8 cellular contexts compared by ENCODE assay signal in the genomic region with DNA sequence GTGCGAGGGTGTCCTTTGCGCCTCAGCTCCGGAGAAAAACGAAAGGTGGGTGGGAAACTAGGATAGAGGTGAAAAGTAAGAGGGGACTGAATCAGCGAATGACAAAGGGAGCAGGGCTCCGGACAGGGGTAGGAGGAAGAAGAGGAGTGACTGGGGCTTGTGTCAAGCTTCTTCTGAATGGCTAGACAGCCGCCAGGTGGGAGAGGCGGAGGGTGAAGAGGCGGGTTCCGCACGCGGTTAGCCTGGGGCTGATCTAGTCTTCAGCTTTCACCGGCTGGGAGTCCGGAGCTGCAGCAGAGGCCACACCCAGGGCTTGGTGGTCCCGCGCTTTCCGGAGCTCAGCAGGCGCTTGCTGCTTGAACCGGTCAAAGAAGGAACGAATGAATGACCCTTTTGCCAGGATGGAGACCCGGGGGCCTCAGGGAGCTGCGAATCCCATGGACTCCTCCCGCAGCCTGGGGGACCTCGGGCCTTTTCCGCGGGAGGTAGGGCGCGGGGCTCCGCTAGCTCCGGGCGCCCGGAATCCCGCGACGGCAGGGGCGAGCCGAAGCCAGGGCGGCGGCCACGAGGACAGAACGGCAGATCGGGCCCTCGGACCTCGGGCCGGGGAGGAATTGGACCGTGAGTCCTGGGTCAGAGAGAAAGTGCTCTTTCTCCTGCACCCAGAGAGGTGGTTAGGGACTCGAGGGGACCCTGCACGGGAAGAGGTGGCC. TPM values are rescaled to one million over a fixed set of nuclear protein-coding genes. Genes with fewer than 3 reads are reported as not detected.
DNase-seq lines count a peak whose midpoint lies in the region; ATAC-seq and TF ChIP-seq lines count a peak whose summit lies in the region.

A gene (plus strand): TSS at position 256 of the 713 bp plus-strand sequence. CDS start 125 bp downstream, at position 381.

- H3K4me1 Mint-ChIP-seq in Caco-2 (ENCODE audit: low read depth, unreplicated experiment) (peaks cover 9% of the 10 kb centered on the region), mesothelial cell of epicardium (peaks cover 41% of the 10 kb centered on the region)

- no peak for TF ChIP-seq EP300 in transverse colon (IDR thresholded peaks at IDR 0.05; ENCODE audit: low read depth)

- DNase-seq in Caco-2 (peak; percentile 57 to 72), SK-N-DZ (ENCODE audit: low spot score) (peak; percentile 67), dermis microvascular lymphatic vessel endothelial cell (ENCODE audit: low read depth in 2 of 2) (peak; percentile 36 to 79), mesothelial cell of epicardium (ENCODE audit: low spot score in 2 of 2, unreplicated experiment in 2 of 2) (peak; percentile 42 to 60), transverse colon (peak; percentile 76), OCI-M1 (lab: John Stamatoyannopoulos, UW) (no peak)

- H3K36me3 ChIP-seq in Caco-2 (ENCODE audit: control insufficient read depth, insufficient read depth, low read length) (no peaks in the 10 kb centered on the region), transverse colon (no peaks in the 10 kb centered on the region)

- peaks cover 4% of the 10 kb centered on the region for H3K36me3 Mint-ChIP-seq in Caco-2 (ENCODE audit: insufficient read depth, unreplicated experiment)
- H3K36me3 Mint-ChIP-seq in mesothelial cell of epicardium: no peaks in the 10 kb centered on the region

- H3K9me3 ChIP-seq in Caco-2 (no peaks in the 10 kb centered on the region), transverse colon (no peaks in the 10 kb centered on the region)

- H3K4me3 Mint-ChIP-seq in Caco-2 (ENCODE audit: unreplicated experiment): peak within 1 kb of the TSS; percentile 77
- H3K4me3 Mint-ChIP-seq in mesothelial cell of epicardium: peak within 1 kb of the TSS; percentile 78

- TF ChIP-seq CTCF in Caco-2 (IDR thresholded peaks at IDR 0.05; ENCODE audit: insufficient read depth in 1 of 2, low read depth in 1 of 2, low read length in 1 of 2, severe bottlenecking in 1 of 2, unreplicated experiment in 1 of 2) (no peak), mesothelial cell of epicardium (IDR thresholded peaks at IDR 0.05; ENCODE audit: unreplicated experiment) (no peak), transverse colon (IDR thresholded peaks at IDR 0.05) (no peak)

- ATAC-seq in GM19452 (IDR thresholded peaks at IDR 0.05; ENCODE audit: unreplicated experiment): peak; percentile 72
- peak; percentile 86 for ATAC-seq in HG03432 (IDR thresholded peaks at IDR 0.05; ENCODE audit: unreplicated experiment)

- 1 to 2% methylated on average over 18 to 46 of the region's 48 CpGs for whole genome bisulfite sequencing in transverse colon (ENCODE audit: low coverage in 1 of 2), 2 donors

- peak within 1 kb of the TSS; percentile 14 to 68 (median 59) for H3K27ac ChIP-seq in transverse colon

- BruUV-seq in Caco-2 (replicated peaks; lab: Mats Ljungman, UMichigan): no TSS peak

- H3K27me3 Mint-ChIP-seq in Caco-2 (ENCODE audit: insufficient read depth, unreplicated experiment) (no peaks in the 10 kb centered on the region), mesothelial cell of epicardium (ENCODE audit: low read depth) (peaks cover 22% of the 10 kb centered on the region)

- TF ChIP-seq POLR2A in transverse colon (IDR thresholded peaks at IDR 0.05): peak; percentile 42

- CTCF ChIA-PET in Caco-2 (lab: Charles Lee): interaction anchor here (0.7 to 1.0 kb wide), 2 partner anchors 18 to 1980 kb away, joined by 3 to 4 read pairs; no protein-coding TSS in a partner anchor

- in situ Hi-C loops in transverse colon (cut with MboI; ENCODE audit: low pct_ligation_motif_present in 1 of 4, low pct_unique_long_range_greater_than_20kb in 1 of 4, low sequenced_read_pairs in 3 of 4): no loop called here

- intact Hi-C loops in Caco-2 (cut with micrococcal nuclease; ENCODE audit: unreplicated experiment) (no loop called here), transverse colon (cut with DNase I; ENCODE audit: low total_unique reads) (no loop called here)

- no peaks in the 10 kb centered on the region for H3K27me3 ChIP-seq in Caco-2 (replicated peaks; ENCODE audit: control insufficient read depth, insufficient read depth, low read length)
- peaks cover 16% of the 10 kb centered on the region for H3K27me3 ChIP-seq in transverse colon

- H3K4me1 ChIP-seq in Caco-2 (no peaks in the 10 kb centered on the region), transverse colon (peaks cover 0 to 24% (median 9%) of the 10 kb centered on the region in 4 donors)

- H3K4me3 ChIP-seq in Caco-2 (ENCODE audit: low read depth, low read length): peak within 1 kb of the TSS; percentile 44
- peak within 1 kb of the TSS; percentile 38 to 58 (median 40) for H3K4me3 ChIP-seq in transverse colon

- POLR2A ChIA-PET in Caco-2 (lab: Charles Lee): no interaction called here

- H3K9me3 Mint-ChIP-seq in Caco-2 (ENCODE audit: unreplicated experiment) (no peaks in the 10 kb centered on the region), mesothelial cell of epicardium (no peaks in the 10 kb centered on the region)

- H3K27ac Mint-ChIP-seq in Caco-2 (ENCODE audit: unreplicated experiment) (peak within 1 kb of the TSS; percentile 22), mesothelial cell of epicardium (peak within 1 kb of the TSS; percentile 84)

RNA-seq across cellular contexts. Expression of the gene that starts here (rescaled TPM):
- 2.1 and 2.3 TPM in 2 replicates for total RNA-seq in Caco-2 (2022)
- 5.7 and 5.8 TPM in 2 replicates for polyA plus RNA-seq in SK-N-DZ (2014; cell fraction: cytosol; rRNA removed)
- polyA plus RNA-seq in SK-N-DZ (2014; cell fraction: nucleus; rRNA removed): 3.9 and 12.2 TPM in 2 replicates
- total RNA-seq in dermis microvascular lymphatic vessel endothelial cell: 23.4 and 45.5 TPM in 2 replicates
- 6.0 to 8.2 TPM (median 6.5 TPM) in 3 replicates for total RNA-seq in mesothelial cell of epicardium
- 10 to 100 TPM in 3 of 4 donors, 1 to 10 TPM in 1; 10.0 to 21.7 (median 17.5) TPM for total RNA-seq in transverse colon
